8 cellular contexts compared by ENCODE assay signal in the genomic region with DNA sequence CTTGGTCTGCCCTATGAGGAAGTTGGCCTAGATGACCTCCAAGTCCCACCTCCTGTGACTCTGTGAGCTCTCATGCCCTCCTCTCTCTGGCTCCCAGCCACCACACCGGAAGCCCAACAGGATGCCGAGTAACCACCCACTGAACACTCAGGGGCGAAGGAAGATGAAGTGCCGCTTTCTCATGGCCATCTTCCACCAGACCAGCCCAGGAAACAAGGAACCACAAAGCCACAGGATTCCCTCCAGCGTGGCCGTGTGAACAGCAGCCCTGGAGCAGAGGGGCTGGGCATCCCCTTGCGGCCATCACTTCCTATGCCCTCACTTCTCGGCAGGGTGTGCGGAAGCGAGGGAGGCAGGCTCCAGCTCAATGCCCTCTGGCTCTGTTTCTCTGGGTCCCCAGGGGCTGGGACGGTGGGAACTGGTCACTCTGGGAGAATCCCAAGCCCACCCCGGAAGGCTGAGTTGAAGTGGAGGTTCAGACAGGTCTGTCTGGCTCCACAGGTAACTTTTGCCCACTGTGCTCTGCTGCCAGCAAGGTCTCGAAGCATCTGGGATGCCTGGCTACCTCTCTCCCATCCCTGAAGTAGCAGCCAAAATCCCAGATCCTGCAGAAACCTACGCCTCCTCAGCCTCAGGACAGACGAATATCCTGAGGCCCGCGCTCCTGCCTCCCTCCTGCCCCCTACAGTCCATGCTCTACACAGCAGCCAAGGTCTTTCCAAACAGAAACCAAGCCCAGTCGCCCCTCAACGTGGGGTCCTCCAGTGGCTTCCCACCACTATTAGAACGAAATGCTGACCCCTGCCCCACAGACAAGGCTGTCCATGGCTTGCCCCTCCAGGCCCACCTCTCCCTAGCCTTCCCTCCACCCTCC. TPM values are rescaled to one million over a fixed set of nuclear protein-coding genes. Genes with fewer than 3 reads are reported as not detected.
A peak's percentile ranks its signal among the peaks of the same experiment; 100 is the strongest.
DNase-seq lines count a peak whose midpoint lies in the region; ATAC-seq and TF ChIP-seq lines count a peak whose summit lies in the region.

No MANE protein-coding gene starts in this region.

- H3K9me3 Mint-ChIP-seq in CD14-positive monocyte = peaks cover 0 to 3% (median 0%) of the 10 kb centered on the region in 7 donors
- no peaks in the 10 kb centered on the region for H3K9me3 Mint-ChIP-seq in activated naive CD8-positive, alpha-beta T cell treated with anti-CD3 and anti-CD28 coated beads, Interleukin-2, amount 10 ng/mL, durations not matched to agents 7 days and 5 days

- peak; percentile 96 for DNase-seq in CD14-positive monocyte (ENCODE audit: low spot score)
- peak; percentile 47 for DNase-seq in GM19240 (ENCODE audit: insufficient read length, low spot score)
- DNase-seq in SKM-1 treated with dmso at 0.1 percent for 144 hours (lab: John Stamatoyannopoulos, UW; ENCODE audit: unreplicated experiment) = peak; percentile 94
- DNase-seq in activated naive CD8-positive, alpha-beta T cell treated with anti-CD3 and anti-CD28 coated beads, Interleukin-2, amount 10 ng/mL, durations not matched to agents 7 days and 5 days = peak; percentile 81
- DNase-seq in left ventricle myocardium inferior = peak; percentile 72
- peak; percentile 79 for DNase-seq in sciatic nerve (ENCODE audit: low spot score)
- no peak for DNase-seq in NCI-H524 treated with DMSO at 0.1 percent for 48 hours (lab: John Stamatoyannopoulos, UW)

- ATAC-seq in HG03469 (IDR thresholded peaks at IDR 0.05; ENCODE audit: unreplicated experiment) (peak; percentile 59), sciatic nerve (peak; percentile 33)
- peak; percentile 93 for ATAC-seq in activated naive CD8-positive, alpha-beta T cell treated with anti-CD3 and anti-CD28 coated beads, Interleukin-2, amount 10 ng/mL, durations not matched to agents 7 days and 5 days (ENCODE audit: low read depth)

- H3K27ac Mint-ChIP-seq in CD14-positive monocyte = peak overlapping the region; percentile 96 to 100 (median 99)
- peak overlapping the region; percentile 91 for H3K27ac Mint-ChIP-seq in activated naive CD8-positive, alpha-beta T cell treated with anti-CD3 and anti-CD28 coated beads, Interleukin-2, amount 10 ng/mL, durations not matched to agents 7 days and 5 days

- peak; percentile 85 for TF ChIP-seq CTCF in CD14-positive monocyte (IDR thresholded peaks at IDR 0.05)
- TF ChIP-seq CTCF in left ventricle myocardium inferior (IDR thresholded peaks at IDR 0.05; ENCODE audit: borderline replicate concordance) = peak; percentile 88

- H3K27me3 ChIP-seq in left ventricle myocardium inferior (ENCODE audit: low read depth) = no peaks in the 10 kb centered on the region

- intact Hi-C loops in CD14-positive monocyte (cut with micrococcal nuclease) (loop anchor here (1.0 to 2.0 kb wide), 2 partner anchors 9 to 40 kb away; no protein-coding TSS in a partner anchor), left ventricle myocardium inferior (cut with micrococcal nuclease) (loop anchor here (5.0 kb wide), 1 partner anchor 77 kb away; no protein-coding TSS in a partner anchor), sciatic nerve (cut with DNase I) (no loop called here)

- peak overlapping the region; percentile 86 for H3K27ac ChIP-seq in left ventricle myocardium inferior (replicated peaks)

- no peaks in the 10 kb centered on the region for H3K36me3 ChIP-seq in left ventricle myocardium inferior

- peaks cover 31 to 32% of the 10 kb centered on the region in 2 donors for H3K36me3 Mint-ChIP-seq in CD14-positive monocyte
- H3K36me3 Mint-ChIP-seq in activated naive CD8-positive, alpha-beta T cell treated with anti-CD3 and anti-CD28 coated beads, Interleukin-2, amount 10 ng/mL, durations not matched to agents 7 days and 5 days = peaks cover 7% of the 10 kb centered on the region

- H3K4me3 Mint-ChIP-seq in CD14-positive monocyte = peak overlapping the region; percentile 84 to 88
- H3K4me3 Mint-ChIP-seq in activated naive CD8-positive, alpha-beta T cell treated with anti-CD3 and anti-CD28 coated beads, Interleukin-2, amount 10 ng/mL, durations not matched to agents 7 days and 5 days = peak overlapping the region; percentile 82

- H3K27me3 Mint-ChIP-seq in CD14-positive monocyte (ENCODE audit: low read depth in 3 of 3) = peaks cover 10 to 52% (median 50%) of the 10 kb centered on the region in 3 donors
- no peaks in the 10 kb centered on the region for H3K27me3 Mint-ChIP-seq in activated naive CD8-positive, alpha-beta T cell treated with anti-CD3 and anti-CD28 coated beads, Interleukin-2, amount 10 ng/mL, durations not matched to agents 7 days and 5 days

- POLR2A ChIA-PET in activated naive CD8-positive, alpha-beta T cell treated with anti-CD3 and anti-CD28 coated beads, Interleukin-2, amount 10 ng/mL, durations not matched to agents 7 days and 5 days (lab: Charles Lee) = interaction anchor here (0.8 to 5.2 kb wide), 8 partner anchors 9 to 79 kb away, joined by 3 to 51 read pairs (median 7); no protein-coding TSS in a partner anchor

- peak overlapping the region; percentile 51 for H3K4me3 ChIP-seq in left ventricle myocardium inferior

- peaks cover 84% of the 10 kb centered on the region for H3K4me1 ChIP-seq in left ventricle myocardium inferior

- H3K4me1 Mint-ChIP-seq in CD14-positive monocyte = peaks cover 87% of the 10 kb centered on the region
- H3K4me1 Mint-ChIP-seq in activated naive CD8-positive, alpha-beta T cell treated with anti-CD3 and anti-CD28 coated beads, Interleukin-2, amount 10 ng/mL, durations not matched to agents 7 days and 5 days = peaks cover 73% of the 10 kb centered on the region

- no peaks in the 10 kb centered on the region for H3K9me3 ChIP-seq in left ventricle myocardium inferior (replicated peaks)

RNA-seq across cellular contexts. Expression of a gene that starts 44.2 kb away (rescaled TPM):
- polyA plus RNA-seq in CD14-positive monocyte = 10 to 100 TPM; 10.6 to 23.3 TPM
- total RNA-seq in activated naive CD8-positive, alpha-beta T cell treated with anti-CD3 and anti-CD28 coated beads, Interleukin-2, amount 10 ng/mL, durations not matched to agents 7 days and 5 days = 10 to 100 TPM; 83.2 to 85.5 TPM
- total RNA-seq in left ventricle myocardium inferior (54.7 TPM), sciatic nerve (117 TPM)

Comparison
In these comparisons a context has a peak if more than half of its experiments do, and no peak if none do; other contexts are left out.
1. ATAC-seq: peak in every context shown above with its lines; median percentile 93 in activated naive CD8-positive, alpha-beta T cell treated with anti-CD3 and anti-CD28 coated beads, Interleukin-2, amount 10 ng/mL, durations not matched to agents 7 days and 5 days; 59 in HG03469; 33 in sciatic nerve.